In the genomic region with DNA sequence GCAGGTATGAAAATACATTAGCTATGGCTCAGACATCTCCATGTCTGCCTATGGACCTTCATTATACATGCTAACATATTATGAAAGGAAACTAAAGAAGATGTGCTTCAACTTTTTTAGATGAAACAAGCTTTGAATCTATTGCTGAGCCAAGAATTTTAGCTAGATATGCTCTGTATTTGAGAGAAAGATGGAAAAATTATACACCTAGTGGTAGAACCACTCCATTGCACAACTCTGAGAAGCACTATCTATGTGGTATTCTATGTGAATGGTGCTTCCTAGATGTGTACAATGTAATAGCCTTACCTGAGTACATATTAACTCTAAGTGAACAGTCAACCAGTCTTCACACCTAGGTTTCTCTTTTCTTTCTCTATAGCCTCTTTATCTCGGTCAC, we compare ENCODE assay signal across 13 cellular contexts. TPM values are rescaled to one million over a fixed set of nuclear protein-coding genes. Genes with fewer than 3 reads are reported as not detected.
DNase-seq lines count a peak whose midpoint lies in the region; ATAC-seq, FAIRE-seq and TF ChIP-seq lines count a peak whose summit lies in the region.
"Had no signal": no experiment of that assay in that cellular context is flagged by ENCODE, and none has a peak within 500 bp of the region (broad histone marks: within the 10 kb centered on the region; RNA-seq: fewer than 3 reads in every experiment).

No MANE protein-coding gene starts in this region.

- H3K27me3 ChIP-seq in A673 (replicated peaks; ENCODE audit: insufficient read depth, low read depth, low read length, poor library complexity) (no peaks in the 10 kb centered on the region), GM12878 (replicated peaks in 1 of 2; ENCODE audit: control insufficient read depth in 2 of 2, insufficient read depth in 2 of 2, low read length in 1 of 2) (no peaks in the 10 kb centered on the region), Karpas-422 (ENCODE audit: low read length) (no peaks in the 10 kb centered on the region), GM23248 (replicated peaks; ENCODE audit: insufficient read depth) (no peaks in the 10 kb centered on the region)
- H3K27me3 ChIP-seq: left lung had no signal

- H3K4me3 ChIP-seq in A673 (ENCODE audit: low read depth, low read length, poor library complexity, severe bottlenecking) (no peak overlapping the region), GM12878 (no peak overlapping the region), kidney (ENCODE audit: low read length in 2 of 2) (no peak overlapping the region), Karpas-422 (ENCODE audit: low read length) (no peak overlapping the region), GM23248 (no peak overlapping the region)
- H3K4me3 ChIP-seq: left lung had no signal

- FAIRE-seq in GM12878 (lab: Jason Lieb, UNC): no peak
- no peak for FAIRE-seq in kidney (lab: Jason Lieb, UNC)

- H3K9ac ChIP-seq in GM12878 (ENCODE audit: control insufficient read depth, insufficient read depth, low read length): no peak overlapping the region
- no peak overlapping the region for H3K9ac ChIP-seq in kidney (ENCODE audit: low read length in 2 of 2)
- no peak overlapping the region for H3K9ac ChIP-seq in Karpas-422 (ENCODE audit: low read length)
- H3K9ac ChIP-seq in GM23248: no peak overlapping the region

- no peaks in the 10 kb centered on the region for H3K79me2 ChIP-seq in GM12878 (ENCODE audit: control insufficient read depth, insufficient read depth, low read length)
- H3K79me2 ChIP-seq in Karpas-422 (ENCODE audit: low read length): no peaks in the 10 kb centered on the region
- no peaks in the 10 kb centered on the region for H3K79me2 ChIP-seq in GM23248 (ENCODE audit: insufficient read depth)

- H3K9me2 ChIP-seq in Karpas-422 (replicated peaks; ENCODE audit: insufficient read depth, low read length) (no peaks in the 10 kb centered on the region), GM23248 (ENCODE audit: insufficient read depth) (no peaks in the 10 kb centered on the region)

- TF ChIP-seq CTCF in A673 (conservative IDR thresholded peaks at IDR 0.05; ENCODE audit: low read depth, low read length) (peak; percentile 40; the same call in 1 of the 2 replicates), GM12878 (IDR thresholded peaks at IDR 0.05 in 2 of 3, conservative IDR thresholded peaks at IDR 0.05 in 1 of 3; ENCODE audit: control insufficient read depth in 2 of 3, extremely low read depth in 1 of 3, insufficient read depth in 1 of 3, low read depth in 3 of 3, low read length in 3 of 3) (peak in 1 of 3 experiments; percentile 27; a peak in 1 of 6 replicates), kidney (IDR thresholded peaks at IDR 0.05; ENCODE audit: borderline replicate concordance, extremely low read depth, insufficient read depth) (no peak)

- SMC1A ChIA-PET in GM12878 (lab: Charles Lee; ENCODE audit: uncharacterized antibody, unreplicated experiment): no interaction called here

- no peaks in the 10 kb centered on the region for H3F3A ChIP-seq in GM23248 (ENCODE audit: insufficient read depth)

- ATAC-seq in GM18861 (IDR thresholded peaks at IDR 0.05; ENCODE audit: unreplicated experiment) (peak; percentile 79), HG03103 (IDR thresholded peaks at IDR 0.05; ENCODE audit: low read depth, unreplicated experiment) (peak; percentile 78), GM12878 (peak; percentile 63; the same call in 2 of the 3 replicates)
- ATAC-seq: left lung had no signal

- intact Hi-C loops in A673 (cut with micrococcal nuclease; ENCODE audit: unreplicated experiment) (no loop called here), GM12878 (cut with micrococcal nuclease; ENCODE audit: unreplicated experiment) (no loop called here), kidney (cut with DNase I) (no loop called here)

- 7% methylated on average over 1 of the region's 1 CpG for WGBS in GM12878 (ENCODE audit: insufficient coverage, insufficient replicate concordance, low lambda C conversion rate, missing lambda C conversion rate)
- 78 to 93% methylated on average over 1 of the region's 1 CpG for WGBS in GM23248 (ENCODE audit: low coverage in 1 of 2, low lambda C conversion rate in 2 of 2, missing lambda C conversion rate in 2 of 2), 2 experiments

- TF ChIP-seq POLR2A in GM12878 (IDR thresholded peaks at IDR 0.05; ENCODE audit: low read depth, low read length): no peak

- POLR2A ChIA-PET in A673 (lab: Charles Lee; ENCODE audit: low non-redundant PET): no interaction called here
- POLR2A ChIA-PET in GM12878 (lab: Charles Lee): no interaction called here

- no peaks in the 10 kb centered on the region for H3K9me3 ChIP-seq in A673 (ENCODE audit: low read depth, low read length, poor library complexity, severe bottlenecking)
- no peaks in the 10 kb centered on the region for H3K9me3 ChIP-seq in GM12878 (replicated peaks; ENCODE audit: control insufficient read depth, insufficient read depth, low read length)
- H3K9me3 ChIP-seq in kidney (ENCODE audit: control insufficient read depth in 1 of 2, low read length in 2 of 2): no peaks in the 10 kb centered on the region
- no peaks in the 10 kb centered on the region for H3K9me3 ChIP-seq in Karpas-422 (ENCODE audit: low read length)
- H3K9me3 ChIP-seq in GM23248 (ENCODE audit: low read depth): no peaks in the 10 kb centered on the region
- H3K9me3 ChIP-seq: left lung had no signal

- in situ Hi-C loops in GM12878 (cut with MboI): loop anchor here (10.0 kb wide), 1 partner anchor 337 kb away; no protein-coding TSS in a partner anchor
- in situ Hi-C loops in GM23248 (cut with MboI): loop anchor here (10.0 kb wide), 2 partner anchors 117 to 187 kb away; no protein-coding TSS in a partner anchor

- H3K4me2 ChIP-seq in GM12878 (ENCODE audit: control insufficient read depth, insufficient read depth) (no peak overlapping the region), Karpas-422 (ENCODE audit: low read depth, low read length, poor library complexity, severe bottlenecking) (no peak overlapping the region), GM23248 (ENCODE audit: unreplicated experiment) (no peak overlapping the region)

- H3K4me1 ChIP-seq in A673 (ENCODE audit: insufficient read depth, low read length, poor library complexity, severe bottlenecking): no peaks in the 10 kb centered on the region
- no peaks in the 10 kb centered on the region for H3K4me1 ChIP-seq in GM12878 (ENCODE audit: control insufficient read depth, insufficient read depth, low read length)
- H3K4me1 ChIP-seq in kidney (ENCODE audit: control insufficient read depth in 1 of 2, insufficient read depth in 1 of 2, low read depth in 1 of 2, low read length in 2 of 2): no peaks in the 10 kb centered on the region
- no peaks in the 10 kb centered on the region for H3K4me1 ChIP-seq in Karpas-422 (ENCODE audit: low read length)
- H3K4me1 ChIP-seq in GM23248 (ENCODE audit: insufficient read depth): no peaks in the 10 kb centered on the region
- H3K4me1 ChIP-seq: left lung had no signal

- H2AFZ ChIP-seq in GM12878 (ENCODE audit: control insufficient read depth, low read depth, low read length) (no peak overlapping the region), Karpas-422 (ENCODE audit: low read length) (no peak overlapping the region), GM23248 (no peak overlapping the region)

- H4K20me1 ChIP-seq in GM12878 (ENCODE audit: control insufficient read depth, insufficient read depth): no peaks in the 10 kb centered on the region
- H4K20me1 ChIP-seq in Karpas-422 (ENCODE audit: insufficient read depth, low read depth, low read length): no peaks in the 10 kb centered on the region
- H4K20me1 ChIP-seq in GM23248 (ENCODE audit: insufficient read depth): no peaks in the 10 kb centered on the region

- BruUV-seq in A673 (replicated peaks; lab: Mats Ljungman, UMichigan) (no TSS peak), GM12878 (replicated peaks; lab: Mats Ljungman, UMichigan) (no TSS peak)

- no peak for TF ChIP-seq EP300 in GM12878 (IDR thresholded peaks at IDR 0.05; ENCODE audit: borderline replicate concordance in 1 of 2, control insufficient read depth in 1 of 2, low read depth in 2 of 2, low read length in 2 of 2)

- RAD21 ChIA-PET in GM12878 (lab: Charles Lee; ENCODE audit: unreplicated experiment): interaction anchor here (1.2 kb wide), 1 partner anchor 122 kb away, joined by 3 read pairs; no protein-coding TSS in a partner anchor

- H3K27ac ChIP-seq in A673 (ENCODE audit: low read depth, low read length, poor library complexity, severe bottlenecking): no peak overlapping the region
- no peak overlapping the region for H3K27ac ChIP-seq in GM12878 (ENCODE audit: control insufficient read depth, insufficient read depth)
- H3K27ac ChIP-seq in kidney (ENCODE audit: low read depth in 2 of 2, low read length in 2 of 2): no peak overlapping the region
- no peak overlapping the region for H3K27ac ChIP-seq in Karpas-422 (ENCODE audit: low read length)
- H3K27ac ChIP-seq in GM23248: no peak overlapping the region
- H3K27ac ChIP-seq: left lung had no signal

- DNase-seq in A673 (ENCODE audit: low spot score): no peak
- DNase-seq in GM12878 (ENCODE audit: low read depth, low spot score): no peak
- DNase-seq in GM19238 (ENCODE audit: insufficient read length, low spot score): no peak
- DNase-seq in kidney: no peak
- DNase-seq in Karpas-422: no peak
- no peak for DNase-seq in GM23248
- DNase-seq: amygdala, head of caudate nucleus, left lung, NCI-H187 treated with DMSO at 0.1 percent for 48 hours, occipital lobe had no signal

- no peaks in the 10 kb centered on the region for H3K36me3 ChIP-seq in A673 (ENCODE audit: insufficient read depth, low read length, poor library complexity, severe bottlenecking)
- no peaks in the 10 kb centered on the region for H3K36me3 ChIP-seq in GM12878 (ENCODE audit: control insufficient read depth in 2 of 2, insufficient read depth in 2 of 2, low read length in 1 of 2)
- H3K36me3 ChIP-seq in kidney (ENCODE audit: control insufficient read depth in 1 of 2, insufficient read depth in 2 of 2, low read length in 2 of 2): no peaks in the 10 kb centered on the region
- no peaks in the 10 kb centered on the region for H3K36me3 ChIP-seq in Karpas-422 (ENCODE audit: insufficient read depth, low read length)
- no peaks in the 10 kb centered on the region for H3K36me3 ChIP-seq in GM23248 (ENCODE audit: low read depth)
- H3K36me3 ChIP-seq: left lung had no signal

- CTCF ChIA-PET in A673 (lab: Charles Lee) (no interaction called here), GM12878 (lab: Yijun Ruan, JAX) (interaction anchor here (1.1 to 3.1 kb wide), 4 partner anchors 10 to 121 kb away, joined by 3 to 12 read pairs (median 7); no protein-coding TSS in a partner anchor)

- TF ChIP-seq RAD21 in GM12878 (IDR thresholded peaks at IDR 0.05; ENCODE audit: insufficient read depth, low read depth, low read length): no peak

RNA-seq across cellular contexts. Expression of gene EPYC, which starts 17.3 kb away (rescaled TPM):
- total RNA-seq in A673 (2021) (not detected in 2 replicates), GM12878 (2014; rRNA removed) (not detected in 2 replicates), GM12878 (2014; rRNA removed; fragmentation: Illumina TruSeq; extraction: Trizol) (not detected in 2 replicates), GM12878 (2021) (not detected in 2 replicates), kidney (not detected)
- total RNA-seq in GM12878 (2013; cell fraction: nucleolus; rRNA removed): not detected in 2 replicates
- not detected for polyA plus RNA-seq in GM12878 (2011; ENCODE audit: low read depth)
- polyA plus RNA-seq in GM12878 (2011; rRNA removed) (not detected in 2 replicates), GM12878 (2014; fragmentation: Illumina TruSeq; extraction: Trizol) (not detected in 2 replicates), GM12878 (2014; fragmentation: Nextera tagmentation; extraction: Ambion mirVana) (not detected), GM12878 (2014; rRNA removed) (not detected in 2 replicates), GM12878 (2016; fragmentation: Nextera tagmentation; extraction: Ambion mirVana) (not detected), kidney (ENCODE audit: insufficient read depth, low read depth, low replicate concordance) (not detected), GM23248 (2016; fragmentation: Nextera tagmentation; extraction: Ambion mirVana) (not detected in 2 replicates)
- polyA plus RNA-seq in GM12878 (2011; cell fraction: cytosol; rRNA removed): not detected in 2 replicates
- not detected in 2 replicates for polyA plus RNA-seq in GM12878 (2011; cell fraction: nucleus; rRNA removed)
- polyA plus RNA-seq in GM12878 (2012): not detected in 2 replicates
- polyA minus RNA-seq in GM12878 (2011; rRNA and poly(A)+ RNA removed): not detected in 2 replicates
- not detected in 2 replicates for polyA minus RNA-seq in GM12878 (2011; cell fraction: cytosol; rRNA and poly(A)+ RNA removed)
- polyA minus RNA-seq in GM12878 (2011; cell fraction: nucleus; rRNA and poly(A)+ RNA removed): not detected in 2 replicates
- not detected in 2 replicates for total RNA-seq in Karpas-422 (2014; rRNA removed; shearing (Covaris generic); ENCODE audit: low replicate concordance)
- not detected in 2 replicates for total RNA-seq in GM23248 (2014; rRNA removed; shearing (Covaris generic))
- total RNA-seq: occipital lobe had no signal

RNA-seq across cellular contexts. Expression of gene CCER1, which starts 32.5 kb away (rescaled TPM):
- total RNA-seq in A673 (2021) (not detected in 2 replicates), GM12878 (2014; rRNA removed) (not detected in 2 replicates), GM12878 (2014; rRNA removed; fragmentation: Illumina TruSeq; extraction: Trizol) (not detected in 2 replicates), GM12878 (2021) (not detected in 2 replicates), kidney (not detected)
- not detected in 2 replicates for total RNA-seq in GM12878 (2013; cell fraction: nucleolus; rRNA removed)
- polyA plus RNA-seq in GM12878 (2011; ENCODE audit: low read depth): not detected
- polyA plus RNA-seq in GM12878 (2011; rRNA removed) (not detected in 2 replicates), GM12878 (2014; fragmentation: Illumina TruSeq; extraction: Trizol) (0.01 TPM in 1 of 2 replicates, not detected in the other), GM12878 (2014; fragmentation: Nextera tagmentation; extraction: Ambion mirVana) (not detected), GM12878 (2014; rRNA removed) (not detected in 2 replicates), GM12878 (2016; fragmentation: Nextera tagmentation; extraction: Ambion mirVana) (not detected), kidney (ENCODE audit: insufficient read depth, low read depth, low replicate concordance) (not detected), GM23248 (2016; fragmentation: Nextera tagmentation; extraction: Ambion mirVana) (not detected in 2 replicates)
- not detected in 2 replicates for polyA plus RNA-seq in GM12878 (2011; cell fraction: cytosol; rRNA removed)
- polyA plus RNA-seq in GM12878 (2011; cell fraction: nucleus; rRNA removed): not detected in 2 replicates
- polyA plus RNA-seq in GM12878 (2012): 0.03 TPM in 1 of 2 replicates, not detected in the other
- polyA minus RNA-seq in GM12878 (2011; rRNA and poly(A)+ RNA removed): not detected in 2 replicates
- not detected in 2 replicates for polyA minus RNA-seq in GM12878 (2011; cell fraction: cytosol; rRNA and poly(A)+ RNA removed)
- polyA minus RNA-seq in GM12878 (2011; cell fraction: nucleus; rRNA and poly(A)+ RNA removed): not detected in 2 replicates
- total RNA-seq in Karpas-422 (2014; rRNA removed; shearing (Covaris generic); ENCODE audit: low replicate concordance): not detected in 2 replicates
- not detected in 2 replicates for total RNA-seq in GM23248 (2014; rRNA removed; shearing (Covaris generic))
- total RNA-seq: left lung, occipital lobe had no signal
